In genomic region chrX:40651620-40652223, GRCh38 we compare ENCODE assay signal across 8 cellular contexts. TPM values are rescaled to one million over a fixed set of nuclear protein-coding genes. Genes with fewer than 3 reads are reported as not detected.
DNase-seq lines count a peak whose midpoint lies in the region; ATAC-seq and TF ChIP-seq lines count a peak whose summit lies in the region.

No MANE protein-coding gene starts in this region.

- in situ Hi-C loops in astrocyte of the spinal cord (cut with HindIII; ENCODE audit: low sequenced_read_pairs), result loop anchor here (25.0 kb wide), 1 partner anchor 461 kb away; no protein-coding TSS in a partner anchor

- H3K4me3 Mint-ChIP-seq in immature natural killer cell, result no peak overlapping the region

- H3K27ac Mint-ChIP-seq in immature natural killer cell, result peak overlapping the region; percentile 9 to 81 (median 23)

- DNase-seq in GM10266 (ENCODE audit: extremely low spot score) (peak; percentile 11), NCI-H1694 treated with DMSO at 0.1 percent for 48 hours (lab: John Stamatoyannopoulos, UW) (peak; percentile 68), T1000 (lab: John Stamatoyannopoulos, UW) (peak; percentile 1), astrocyte of the spinal cord (ENCODE audit: low read depth, low spot score) (peak; percentile 72), immature natural killer cell (peak; percentile 72 to 77 (median 72))
- peak; percentile 71 for DNase-seq in stimulated activated CD4-positive, alpha-beta T cell treated with anti-CD3 and anti-CD28 coated beads, Interleukin-15, amount 100 ng/mL, for 24 hours

- peaks cover 6 to 7% (median 7%) of the 10 kb centered on the region in 3 donors for H3K27me3 Mint-ChIP-seq in immature natural killer cell (ENCODE audit: low read depth in 3 of 3)

- no peak for ATAC-seq in GM21381 (IDR thresholded peaks at IDR 0.05; ENCODE audit: unreplicated experiment)
- no peak for ATAC-seq in GM19023 (IDR thresholded peaks at IDR 0.05; ENCODE audit: unreplicated experiment)

- TF ChIP-seq CTCF in GM10266 (IDR thresholded peaks at IDR 0.05; ENCODE audit: control insufficient read depth, insufficient read depth, low read depth, missing control alignments) (peak; percentile 64), astrocyte of the spinal cord (IDR thresholded peaks at IDR 0.05; ENCODE audit: low read depth, low read length) (peak; percentile 62)

- no peak overlapping the region for H3K4me3 ChIP-seq in astrocyte of the spinal cord (ENCODE audit: low read depth, low read length)

- no peaks in the 10 kb centered on the region for H3K9me3 Mint-ChIP-seq in immature natural killer cell

- H3K4me1 Mint-ChIP-seq in immature natural killer cell, result peaks cover 7 to 21% of the 10 kb centered on the region in 2 donors

- peaks cover 4 to 28% (median 27%) of the 10 kb centered on the region in 3 donors for H3K36me3 Mint-ChIP-seq in immature natural killer cell

RNA-seq across cellular contexts. Expression of gene CXorf38, which starts 4.4 kb away (rescaled TPM):
- polyA plus RNA-seq in immature natural killer cell, result 10 to 100 TPM; 21.3 to 53.7 (median 51.3) TPM

RNA-seq across cellular contexts. Expression of gene MPC1L, which starts 28.5 kb away (rescaled TPM):
- not detected for polyA plus RNA-seq in immature natural killer cell

Comparison
In these comparisons a context has a peak if more than half of its experiments do, and no peak if none do; other contexts are left out.
1. DNase-seq: peak in every context shown above with its lines; median percentile 72 in astrocyte of the spinal cord; 72 in immature natural killer cell; 71 in stimulated activated CD4-positive, alpha-beta T cell treated with anti-CD3 and anti-CD28 coated beads, Interleukin-15, amount 100 ng/mL, for 24 hours; 68 in NCI-H1694 treated with DMSO at 0.1 percent for 48 hours; 11 in GM10266; 1 in T1000.